In genomic region chr2:219205981-219206441, GRCh38 we compare ENCODE assay signal across 8 cellular contexts. TPM values are rescaled to one million over a fixed set of nuclear protein-coding genes. Genes with fewer than 3 reads are reported as not detected.
DNase-seq lines count a peak whose midpoint lies in the region; ATAC-seq and TF ChIP-seq lines count a peak whose summit lies in the region.

No MANE protein-coding gene starts in this region.

- H3K27ac ChIP-seq in breast epithelium = peak overlapping the region; percentile 91 to 97

- H3K9me3 ChIP-seq in breast epithelium = no peaks in the 10 kb centered on the region
- H3K9me3 ChIP-seq in mucosa of stomach (ENCODE audit: control insufficient read depth, low read length) = no peaks in the 10 kb centered on the region

- no peaks in the 10 kb centered on the region for H3K27me3 ChIP-seq in breast epithelium
- no peaks in the 10 kb centered on the region for H3K27me3 ChIP-seq in mucosa of stomach (ENCODE audit: control insufficient read depth, insufficient read depth, low read length)

- ATAC-seq in HG03354 (IDR thresholded peaks at IDR 0.05; ENCODE audit: poor library complexity, severe bottlenecking, unreplicated experiment) (peak; percentile 35), HG02759 (IDR thresholded peaks at IDR 0.05; ENCODE audit: unreplicated experiment) (no peak)

- H3K36me3 ChIP-seq in breast epithelium = no peaks in the 10 kb centered on the region
- H3K36me3 ChIP-seq in mucosa of stomach (ENCODE audit: control insufficient read depth, insufficient read depth, low read length) = peaks cover 6% of the 10 kb centered on the region

- intact Hi-C loops in breast epithelium (cut with DNase I; ENCODE audit: low total_unique reads) = no loop called here

- H3K4me3 ChIP-seq in breast epithelium (peak overlapping the region; percentile 70 to 73 (median 71)), mucosa of stomach (ENCODE audit: low read length) (peak overlapping the region; percentile 52)

- DNase-seq in NCI-H2107 treated with DMSO at 0.1 percent for 48 hours (lab: John Stamatoyannopoulos, UW; ENCODE audit: unreplicated experiment) (peak; percentile 62), NCI-H2107 (lab: John Stamatoyannopoulos, UW) (no peak), breast epithelium (ENCODE audit: low spot score in 2 of 2) (no peak), NCI-H226 (no peak), mucosa of gallbladder (ENCODE audit: low spot score) (no peak)

- no peak for TF ChIP-seq POLR2A in breast epithelium (IDR thresholded peaks at IDR 0.05)

- H3K9ac ChIP-seq in mucosa of stomach (ENCODE audit: low read length) = peak overlapping the region; percentile 98

- no peak for TF ChIP-seq CTCF in breast epithelium (IDR thresholded peaks at IDR 0.05)

- peaks cover 5 to 13% of the 10 kb centered on the region in 2 donors for H3K4me1 ChIP-seq in breast epithelium
- H3K4me1 ChIP-seq in mucosa of stomach (ENCODE audit: control insufficient read depth, insufficient read depth, low read length) = peaks cover 19% of the 10 kb centered on the region

RNA-seq across cellular contexts. Expression of gene ZFAND2B, which starts 0.6 kb away (rescaled TPM):
- total RNA-seq in breast epithelium (10 to 100 TPM; 43.6 to 52.0 (median 45.0) TPM), mucosa of gallbladder (52.6 TPM)

RNA-seq across cellular contexts. Expression of gene ABCB6, which starts 12.7 kb away (rescaled TPM):
- total RNA-seq in breast epithelium (10 to 100 TPM; 14.5 to 26.9 (median 18.9) TPM), mucosa of gallbladder (65.8 TPM)

RNA-seq across cellular contexts. Expression of gene ATG9A, which starts 23.4 kb away (rescaled TPM):
- total RNA-seq in breast epithelium = 10 to 100 TPM; 35.6 to 44.5 (median 37.0) TPM
- 73.1 TPM for total RNA-seq in mucosa of gallbladder

RNA-seq across cellular contexts. Expression of gene ANKZF1, which starts 23.6 kb away (rescaled TPM):
- 100 to 1,000 TPM in 1 of 3 donors, 10 to 100 TPM in 2; 29.3 to 101 (median 67.8) TPM for total RNA-seq in breast epithelium
- 74.4 TPM for total RNA-seq in mucosa of gallbladder

RNA-seq across cellular contexts. Expression of gene RETREG2, which starts 27.9 kb away (rescaled TPM):
- total RNA-seq in breast epithelium = 10 to 100 TPM; 58.7 to 79.7 (median 66.3) TPM
- 116 TPM for total RNA-seq in mucosa of gallbladder
